ENCODE assay signal across 1 cellular context in genomic region chr16:2008009-2008526, GRCh38.
TF ChIP-seq lines count a peak whose summit lies in the region.

No MANE protein-coding gene starts in this region.

TF ChIP-seq in HepG2, 621 proteins besides CTCF, POLR2A, EP300 and RAD21:
- TF ChIP-seq NR2F6 (IDR thresholded peaks at IDR 0.05) (no peak), NR2F6 (CRISPR knock-in tag; IDR thresholded peaks at IDR 0.05) (no peak), BHLHE40 (IDR thresholded peaks at IDR 0.05; ENCODE audit: low read length) (0 out of 2 replicates have a peak, but pooled peaks have one; percentile 42), REPIN1 (CRISPR knock-in tag; IDR thresholded peaks at IDR 0.05; ENCODE audit: borderline replicate concordance, low read depth) (no peak), ZNF737 (CRISPR knock-in tag; IDR thresholded peaks at IDR 0.05; ENCODE audit: borderline replicate concordance) (no peak), FOXA3 (CRISPR knock-in tag; IDR thresholded peaks at IDR 0.05) (no peak), ZNF350 (CRISPR knock-in tag; IDR thresholded peaks at IDR 0.05; ENCODE audit: borderline replicate concordance, low read depth) (0 out of 2 replicates have a peak, but pooled peaks have one; percentile 19), ZNF691 (CRISPR knock-in tag; IDR thresholded peaks at IDR 0.05; ENCODE audit: borderline replicate concordance, low read depth) (no peak), BCLAF1 (IDR thresholded peaks at IDR 0.05) (no peak), PITX1 (CRISPR knock-in tag; IDR thresholded peaks at IDR 0.05) (0 out of 2 replicates have a peak, but pooled peaks have one; percentile 4), ZBTB38 (CRISPR knock-in tag; IDR thresholded peaks at IDR 0.05) (0 out of 2 replicates have a peak, but pooled peaks have one; percentile 17), HMGXB4 (CRISPR knock-in tag; IDR thresholded peaks at IDR 0.05; ENCODE audit: borderline replicate concordance in 1 of 2, low read depth in 1 of 2) (no peak)
